29 cellular contexts compared by ENCODE assay signal in the genomic region with DNA sequence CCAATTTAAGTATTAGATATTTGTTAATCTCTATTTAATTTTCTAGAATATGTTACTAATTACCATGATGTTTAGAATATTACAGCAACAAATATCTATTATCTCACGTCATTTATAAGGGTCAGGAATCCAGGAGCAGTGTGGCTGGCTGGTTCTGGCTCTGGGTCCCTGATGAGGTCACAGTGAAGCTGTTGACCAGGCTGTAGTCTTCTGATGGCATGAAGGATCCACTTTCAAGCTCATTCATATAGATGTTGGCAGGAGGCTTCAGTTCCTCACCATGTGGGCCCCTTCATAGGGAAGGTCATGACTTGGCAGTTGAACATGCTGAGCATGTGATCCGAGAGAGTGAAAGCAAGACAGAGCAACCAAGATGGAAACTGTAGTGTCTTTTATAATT.
"Had no signal": no experiment of that assay in that cellular context is flagged by ENCODE, and none has a peak within 500 bp of the region (broad histone marks: within the 10 kb centered on the region; RNA-seq: fewer than 3 reads in every experiment).

No MANE protein-coding gene starts in this region.

- H3K27ac ChIP-seq: ascending aorta, brain microvascular endothelial cell, breast epithelium, VCaP had no signal

- ATAC-seq: activated CD4-positive, alpha-beta T cell treated with anti-CD3 and anti-CD28 coated beads for 36 hours; activated CD8-positive, alpha-beta memory T cell treated with anti-CD3 and anti-CD28 coated beads, Interleukin-2, amount 10 ng/mL, durations not matched to agents 7 days and 5 days; activated CD8-positive, alpha-beta T cell treated with anti-CD3 and anti-CD28 coated beads, Interleukin-2, amount 10 ng/mL, durations not matched to agents 7 days and 5 days; activated naive CD8-positive, alpha-beta T cell treated with anti-CD3 and anti-CD28 coated beads, Interleukin-2, amount 50 U/mL, for 24 hours had no signal

- H3K27me3 ChIP-seq: ascending aorta, brain microvascular endothelial cell, breast epithelium had no signal

- H3K4me1 ChIP-seq: ascending aorta, breast epithelium had no signal

- H3K36me3 ChIP-seq: ascending aorta, brain microvascular endothelial cell, breast epithelium had no signal

- H3K4me3 ChIP-seq: ascending aorta, breast epithelium had no signal

- DNase-seq: activated B cell treated with CpG ODN at 0.5 μM for 24 hours; activated CD4-positive, alpha-beta memory T cell treated with anti-CD3 and anti-CD28 coated beads, Interleukin-2, amount 10 ng/mL, durations not matched to agents 7 days and 5 days; activated CD4-positive, alpha-beta T cell treated with anti-CD3 and anti-CD28 coated beads for 36 hours; activated CD4-positive, alpha-beta T cell treated with anti-CD3 and anti-CD28 coated beads for 48 hours; activated CD4-positive, alpha-beta T cell treated with anti-CD3 and anti-CD28 coated beads, Interleukin-2, amount 10 ng/mL, durations not matched to agents 7 days and 5 days; activated CD4-positive, alpha-beta T cell treated with anti-CD3 and anti-CD28 coated beads, Interleukin-2, amount 50 U/mL, for 48 hours; activated CD4-positive, CD25-positive, alpha-beta regulatory T cell treated with anti-CD3 and anti-CD28 coated beads, Interleukin-2, amount 50 U/mL, for 72 hours; activated CD8-positive, alpha-beta memory T cell treated with anti-CD3 and anti-CD28 coated beads for 24 hours; activated CD8-positive, alpha-beta memory T cell treated with anti-CD3 and anti-CD28 coated beads, Interleukin-2, amount 10 ng/mL, durations not matched to agents 7 days and 5 days; activated CD8-positive, alpha-beta memory T cell treated with anti-CD3 and anti-CD28 coated beads, Interleukin-2, amount 50 U/mL, for 48 hours; activated CD8-positive, alpha-beta T cell treated with anti-CD3 and anti-CD28 coated beads, Interleukin-2, amount 10 ng/mL, durations not matched to agents 7 days and 5 days; activated effector memory CD4-positive, alpha-beta T cell treated with Interleukin-2 at 50 U/mL for 16 hours; activated gamma-delta T cell; activated naive CD4-positive, alpha-beta T cell treated with anti-CD3 and anti-CD28 coated beads, Interleukin-2, amount 10 ng/mL, durations not matched to agents 7 days and 5 days; activated naive CD4-positive, alpha-beta T cell treated with Interleukin-2 at 50 U/mL for 16 hours; activated naive CD8-positive, alpha-beta T cell treated with anti-CD3 and anti-CD28 coated beads, Interleukin-2, amount 10 ng/mL, durations not matched to agents 7 days and 5 days; activated naive CD8-positive, alpha-beta T cell treated with anti-CD3 and anti-CD28 coated beads, Interleukin-2, amount 50 U/mL, for 24 hours; activated T-cell treated with anti-CD3 and anti-CD28 coated beads, Interleukin-2, amount 50 U/mL, for 24 hours; activated T-cell treated with anti-CD3 and anti-CD28 coated beads, Interleukin-2, amount 50 U/mL, for 48 hours; amygdala; anterior cingulate cortex; brain microvascular endothelial cell; central memory CD4-positive, alpha-beta T cell; T-helper 1 cell; T-helper 2 cell; T-helper 9 cell had no signal

- H3K9me3 ChIP-seq: ascending aorta, breast epithelium had no signal
